1 cellular context compared by ENCODE assay signal in the genomic region with DNA sequence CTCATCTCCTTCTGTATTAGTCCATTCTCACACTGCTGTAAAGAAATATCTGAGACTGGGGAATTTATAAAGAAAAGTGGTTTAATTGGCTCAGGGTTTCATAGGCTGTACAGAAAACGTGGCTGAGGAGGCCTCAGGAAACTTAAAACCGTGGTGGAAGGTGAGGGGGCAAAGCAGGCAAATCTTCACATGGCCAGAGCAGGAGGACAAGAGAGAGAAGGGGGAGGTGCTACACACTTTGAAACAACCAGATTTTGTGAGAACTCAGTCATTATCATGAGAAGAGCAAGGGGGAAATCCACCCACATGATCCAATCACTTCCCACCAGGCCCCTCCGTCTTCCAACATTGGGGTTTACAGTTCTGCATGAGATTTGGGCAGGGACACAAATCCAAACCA.
TF ChIP-seq lines count a peak whose summit lies in the region.

No MANE protein-coding gene starts in this region.

TF ChIP-seq in H1, 55 proteins besides CTCF, POLR2A, EP300 and RAD21:
- no peak for TF ChIP-seq SAP30 (IDR thresholded peaks at IDR 0.05; ENCODE audit: insufficient read depth, insufficient replicate concordance, low read length)
- no peak for TF ChIP-seq KDM1A (IDR thresholded peaks at IDR 0.05; ENCODE audit: borderline replicate concordance, low read length)
- TF ChIP-seq POU5F1 (IDR thresholded peaks at IDR 0.05; ENCODE audit: low read depth, low read length): no peak
- no peak for TF ChIP-seq SIRT6 (IDR thresholded peaks at IDR 0.05; ENCODE audit: low read length)
- no peak for TF ChIP-seq TAF1 (IDR thresholded peaks at IDR 0.05; ENCODE audit: low read depth, low read length)
- no peak for TF ChIP-seq GTF2F1 (IDR thresholded peaks at IDR 0.05; ENCODE audit: borderline replicate concordance, low read depth, low read length)
- no peak for TF ChIP-seq RXRA (IDR thresholded peaks at IDR 0.05; ENCODE audit: insufficient read depth, low read depth, low read length)
- TF ChIP-seq RNF2 (IDR thresholded peaks at IDR 0.05; ENCODE audit: borderline replicate concordance, low read depth, low read length, missing control alignments, poor library complexity, severe bottlenecking): no peak
- TF ChIP-seq CHD1 (IDR thresholded peaks at IDR 0.05; ENCODE audit: low read depth, low read length): no peak
